9 cellular contexts compared by ENCODE assay signal in genomic region chr21:28883931-28884330, GRCh38.
DNase-seq lines count a peak whose midpoint lies in the region; ATAC-seq, FAIRE-seq and TF ChIP-seq lines count a peak whose summit lies in the region.
"Had no signal": no experiment of that assay in that cellular context is flagged by ENCODE, and none has a peak within 500 bp of the region (broad histone marks: within the 10 kb centered on the region; RNA-seq: fewer than 3 reads in every experiment).

No MANE protein-coding gene starts in this region.

- no peaks in the 10 kb centered on the region for H3K9me3 Mint-ChIP-seq in HFFc6
- H3K9me3 Mint-ChIP-seq in activated naive CD8-positive, alpha-beta T cell treated with anti-CD3 and anti-CD28 coated beads, Interleukin-2, amount 50 U/mL, for 24 hours: no peaks in the 10 kb centered on the region

- H3K27ac Mint-ChIP-seq in HFFc6: peak overlapping the region; percentile 99
- peak overlapping the region; percentile 95 for H3K27ac Mint-ChIP-seq in activated naive CD8-positive, alpha-beta T cell treated with anti-CD3 and anti-CD28 coated beads, Interleukin-2, amount 50 U/mL, for 24 hours

- H3K27ac ChIP-seq in ACC112 (ENCODE audit: low read depth, low read length) (peak overlapping the region; percentile 84), muscle layer of duodenum (ENCODE audit: low read length) (peak overlapping the region; percentile 81), small intestine (ENCODE audit: low read depth in 1 of 2, low read length in 1 of 2) (no peak overlapping the region)

- no peak for ATAC-seq in activated naive CD8-positive, alpha-beta T cell treated with anti-CD3 and anti-CD28 coated beads, Interleukin-2, amount 50 U/mL, for 24 hours
- no peak for ATAC-seq in HG03378 (IDR thresholded peaks at IDR 0.05; ENCODE audit: unreplicated experiment)

- FAIRE-seq in frontal cortex (lab: Jason Lieb, UNC) (no peak), small intestine (lab: Jason Lieb, UNC) (no peak)

- H3K9me3 ChIP-seq in muscle layer of duodenum (ENCODE audit: control insufficient read depth in 1 of 2, low read length in 2 of 2) (no peaks in the 10 kb centered on the region), small intestine (ENCODE audit: control insufficient read depth, low read depth) (no peaks in the 10 kb centered on the region)
- H3K9me3 ChIP-seq: neutrophil had no signal

- H2AFZ ChIP-seq in ACC112 (ENCODE audit: low read length, unreplicated experiment): peak overlapping the region; percentile 16

- H3K27me3 ChIP-seq in ACC112 (ENCODE audit: insufficient read depth, low read length) (no peaks in the 10 kb centered on the region), muscle layer of duodenum (ENCODE audit: low read depth, low read length) (no peaks in the 10 kb centered on the region), small intestine (ENCODE audit: control insufficient read depth in 2 of 2, insufficient read depth in 2 of 2, low read length in 2 of 2) (no peaks in the 10 kb centered on the region)

- H3K36me3 ChIP-seq in ACC112 (ENCODE audit: insufficient read depth, low read length) (peaks cover 12% of the 10 kb centered on the region; the same call in 1 of the 2 replicates), muscle layer of duodenum (ENCODE audit: control insufficient read depth in 1 of 2, insufficient read depth in 2 of 2, low read length in 2 of 2) (peaks cover 9 to 14% of the 10 kb centered on the region in 2 donors), small intestine (ENCODE audit: control insufficient read depth in 2 of 2, insufficient read depth in 2 of 2, low read length in 2 of 2) (peaks cover 2 to 4% of the 10 kb centered on the region in 2 donors)
- H3K36me3 ChIP-seq: neutrophil had no signal

- H3K4me3 ChIP-seq in ACC112 (ENCODE audit: low read depth, low read length) (peak overlapping the region; percentile 80), muscle layer of duodenum (ENCODE audit: low read depth in 1 of 2, low read length in 2 of 2) (peak overlapping the region; percentile 63 to 71), small intestine (ENCODE audit: low read depth in 1 of 2, low read length in 2 of 2) (no peak overlapping the region)

- H3K79me2 ChIP-seq in ACC112 (ENCODE audit: control insufficient read depth, insufficient read depth, low read length, unreplicated experiment): no peaks in the 10 kb centered on the region

- H3K36me3 Mint-ChIP-seq in HFFc6 (ENCODE audit: low read depth): peaks cover 9% of the 10 kb centered on the region
- H3K36me3 Mint-ChIP-seq in activated naive CD8-positive, alpha-beta T cell treated with anti-CD3 and anti-CD28 coated beads, Interleukin-2, amount 50 U/mL, for 24 hours (ENCODE audit: low read depth): peaks cover 17% of the 10 kb centered on the region

- TF ChIP-seq CTCF in HFFc6 (IDR thresholded peaks at IDR 0.05): no peak

- DNase-seq in HFFc6 (no peak), frontal cortex (ENCODE audit: low spot score in 2 of 2) (no peak), small intestine (no peak), NCI-H526 (lab: John Stamatoyannopoulos, UW) (no peak)
- no peak for DNase-seq in activated naive CD8-positive, alpha-beta T cell treated with anti-CD3 and anti-CD28 coated beads, Interleukin-2, amount 50 U/mL, for 24 hours

- H3K4me1 ChIP-seq in ACC112 (ENCODE audit: control insufficient read depth, insufficient read depth, low read length, unreplicated experiment) (peaks cover 7% of the 10 kb centered on the region), muscle layer of duodenum (ENCODE audit: control insufficient read depth in 1 of 2, insufficient read depth in 2 of 2, low read length in 2 of 2) (peaks cover 8 to 12% of the 10 kb centered on the region in 2 donors), small intestine (ENCODE audit: control insufficient read depth in 2 of 2, insufficient read depth in 1 of 2, low read depth in 1 of 2, low read length in 1 of 2) (no peaks in the 10 kb centered on the region)

- H3K4me1 Mint-ChIP-seq in HFFc6 (ENCODE audit: low read depth): peaks cover 21% of the 10 kb centered on the region
- H3K4me1 Mint-ChIP-seq in activated naive CD8-positive, alpha-beta T cell treated with anti-CD3 and anti-CD28 coated beads, Interleukin-2, amount 50 U/mL, for 24 hours: peaks cover 20% of the 10 kb centered on the region

- H3K4me3 Mint-ChIP-seq in HFFc6: peak overlapping the region; percentile 99
- peak overlapping the region; percentile 89 for H3K4me3 Mint-ChIP-seq in activated naive CD8-positive, alpha-beta T cell treated with anti-CD3 and anti-CD28 coated beads, Interleukin-2, amount 50 U/mL, for 24 hours

- 0 out of 2 replicates have a peak, but pooled peaks cover under 1% of the 10 kb centered on the region for H3K27me3 Mint-ChIP-seq in HFFc6 (ENCODE audit: insufficient read depth)
- peaks cover 5% of the 10 kb centered on the region for H3K27me3 Mint-ChIP-seq in activated naive CD8-positive, alpha-beta T cell treated with anti-CD3 and anti-CD28 coated beads, Interleukin-2, amount 50 U/mL, for 24 hours

Comparison
In these comparisons a context has a peak if more than half of its experiments do, and no peak if none do; other contexts are left out.
1. H3K27ac ChIP-seq: peak in ACC112 (single experiment) and muscle layer of duodenum (single experiment); none in small intestine (0 of 2).
2. H3K4me3 ChIP-seq: peak in ACC112 (single experiment) and muscle layer of duodenum (2 of 2); none in small intestine (0 of 2).